18 cellular contexts compared by ENCODE assay signal in the genomic region with DNA sequence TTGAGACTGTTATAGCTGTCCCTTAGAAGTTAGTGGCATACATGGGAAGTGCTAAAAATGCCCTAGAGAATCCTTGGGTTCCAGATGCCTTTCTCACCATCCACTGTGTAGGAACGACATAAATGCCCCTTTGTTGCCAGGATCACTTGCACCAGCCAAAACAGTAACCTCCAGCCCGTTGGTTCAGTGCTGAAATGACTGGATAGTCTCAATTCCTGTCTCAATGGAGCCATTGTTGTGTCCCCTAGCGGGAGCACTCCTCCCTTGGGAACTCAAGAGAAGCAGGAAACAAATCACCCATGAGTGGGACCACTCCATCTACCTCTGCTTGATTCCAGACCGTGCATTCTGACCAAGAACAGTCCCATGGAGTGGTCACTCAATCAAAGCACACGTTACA. TPM values are rescaled to one million over a fixed set of nuclear protein-coding genes. Genes with fewer than 3 reads are reported as not detected.
DNase-seq lines count a peak whose midpoint lies in the region; ATAC-seq and TF ChIP-seq lines count a peak whose summit lies in the region.
"Had no signal": no experiment of that assay in that cellular context is flagged by ENCODE, and none has a peak within 500 bp of the region (broad histone marks: within the 10 kb centered on the region; RNA-seq: fewer than 3 reads in every experiment).

No MANE protein-coding gene starts in this region.

- intact Hi-C loops in Calu3 (cut with micrococcal nuclease; ENCODE audit: unreplicated experiment) = no loop called here

- H3K27me3 Mint-ChIP-seq in Calu3 (ENCODE audit: unreplicated experiment) = no peaks in the 10 kb centered on the region
- H3K27me3 Mint-ChIP-seq: CD4-positive, alpha-beta memory T cell had no signal

- H3K4me1 Mint-ChIP-seq in Calu3 (ENCODE audit: low read depth, unreplicated experiment) = no peaks in the 10 kb centered on the region
- H3K4me1 Mint-ChIP-seq: CD4-positive, alpha-beta memory T cell had no signal

- no peak overlapping the region for H3K4me3 Mint-ChIP-seq in Calu3 (ENCODE audit: low read depth, unreplicated experiment)
- H3K4me3 Mint-ChIP-seq: CD4-positive, alpha-beta memory T cell had no signal

- DNase-seq in Ammon's horn (ENCODE audit: low spot score) (peak; percentile 86), amygdala (lab: John Stamatoyannopoulos, UW) (peak in 45 of 56 donors; percentile 0 to 79 (median 23)), hippocampal formation (lab: John Stamatoyannopoulos, UW) (peak; percentile 62 to 82), occipital lobe (lab: John Stamatoyannopoulos, UW) (peak; percentile 24), Calu3 (no peak), DMS153 (lab: John Stamatoyannopoulos, UW) (no peak)
- DNase-seq: CD4-positive, alpha-beta memory T cell; GF-D8; Karpas-422; MM.1S; NCI-H1105; NCI-H187; NCI-H2171; NCI-H774; Peyer's patch; SHP77 treated with DMSO at 0.1 percent for 48 hours had no signal

- no peaks in the 10 kb centered on the region for H3K9me3 Mint-ChIP-seq in Calu3 (ENCODE audit: low read depth, unreplicated experiment)

- no peak for TF ChIP-seq CTCF in Calu3 (IDR thresholded peaks at IDR 0.05; ENCODE audit: unreplicated experiment)

- H3K36me3 Mint-ChIP-seq in Calu3 (ENCODE audit: insufficient read depth, unreplicated experiment) = peaks cover 9% of the 10 kb centered on the region

- no peak overlapping the region for H3K27ac Mint-ChIP-seq in Calu3 (ENCODE audit: unreplicated experiment)
- H3K27ac Mint-ChIP-seq: CD4-positive, alpha-beta memory T cell had no signal

- CTCF ChIA-PET in Calu3 (lab: Charles Lee) = no interaction called here

- BruUV-seq in Calu3 (replicated peaks; lab: Mats Ljungman, UMichigan) = no TSS peak

- ATAC-seq in HG02852 (IDR thresholded peaks at IDR 0.05; ENCODE audit: unreplicated experiment) (no peak), HG03378 (IDR thresholded peaks at IDR 0.05; ENCODE audit: unreplicated experiment) (no peak)

RNA-seq across cellular contexts. Expression of gene MPHOSPH6, which starts 23.1 kb away (rescaled TPM):
- total RNA-seq in occipital lobe (25.3 TPM), Calu3 (2022) (40.4 and 42.7 TPM in 2 replicates)

Comparison
In these comparisons a context has a peak if more than half of its experiments do, and no peak if none do; other contexts are left out.
1. DNase-seq: peak in Ammon's horn (single experiment), amygdala (45 of 56), hippocampal formation (2 of 2) and occipital lobe (single experiment); none in Calu3 (single experiment) and DMS153 (single experiment).